Comparison of ENCODE assay signal across 17 cellular contexts in genomic region chrX:14003028-14003427, GRCh38. TPM values are rescaled to one million over a fixed set of nuclear protein-coding genes. Genes with fewer than 3 reads are reported as not detected.
DNase-seq lines count a peak whose midpoint lies in the region; ATAC-seq, FAIRE-seq and TF ChIP-seq lines count a peak whose summit lies in the region.
"Had no signal": no experiment of that assay in that cellular context is flagged by ENCODE, and none has a peak within 500 bp of the region (broad histone marks: within the 10 kb centered on the region; RNA-seq: fewer than 3 reads in every experiment).

No MANE protein-coding gene starts in this region.

- H2AK5ac ChIP-seq in neuronal stem cell (ENCODE audit: low read depth, low read length) = no peak overlapping the region

- H3K9me1 ChIP-seq in endothelial cell of umbilical vein (replicated peaks; ENCODE audit: control insufficient read depth, extremely low read depth, insufficient read depth, low read length) = no peaks in the 10 kb centered on the region

- BruUV-seq in endothelial cell of umbilical vein (replicated peaks; lab: Mats Ljungman, UMichigan) = no TSS peak

- H3K9me3 ChIP-seq in endothelial cell of umbilical vein (replicated peaks; ENCODE audit: control insufficient read depth, insufficient read depth, low read length) (no peaks in the 10 kb centered on the region), neuronal stem cell (replicated peaks in 1 of 2; ENCODE audit: control insufficient read depth in 2 of 2, insufficient read depth in 1 of 2, low read depth in 1 of 2, low read length in 2 of 2) (no peaks in the 10 kb centered on the region), hepatocyte (ENCODE audit: low read depth) (no peaks in the 10 kb centered on the region)
- H3K9me3 ChIP-seq: Caco-2 had no signal

- no peak for DNase-seq in activated naive CD4-positive, alpha-beta T cell treated with anti-CD3 and anti-CD28 coated beads, Interleukin-2, amount 10 ng/mL, durations not matched to agents 7 days and 5 days
- DNase-seq in activated naive CD4-positive, alpha-beta T cell treated with anti-CD3 and anti-CD28 coated beads, Interleukin-2, amount 50 U/mL, for 72 hours (ENCODE audit: low spot score in 2 of 2) = no peak
- DNase-seq in CD14-positive monocyte (ENCODE audit: low spot score) (no peak), GM12892 (ENCODE audit: insufficient read length) (no peak), endothelial cell of umbilical vein (ENCODE audit: low read depth, low spot score) (no peak), neuronal stem cell (ENCODE audit: low spot score) (no peak), hepatocyte (ENCODE audit: low spot score) (no peak)
- DNase-seq: 8988T; Caco-2; CD4-positive, CD25-positive, alpha-beta regulatory T cell; GDM1; H9 had no signal

- H3K9me2 ChIP-seq in hepatocyte (replicated peaks; ENCODE audit: insufficient read depth) = no peaks in the 10 kb centered on the region

- dilution Hi-C loops in endothelial cell of umbilical vein (cut with MboI; ENCODE audit: extremely low pct_ligation_motif_present, low sequenced_read_pairs) = no loop called here

- H4K8ac ChIP-seq in neuronal stem cell (ENCODE audit: low read depth, low read length) = no peak overlapping the region

- H3K79me2 ChIP-seq in endothelial cell of umbilical vein (ENCODE audit: control insufficient read depth, insufficient read depth, low read length) (no peaks in the 10 kb centered on the region), hepatocyte (no peaks in the 10 kb centered on the region)

- no peak overlapping the region for H2BK120ac ChIP-seq in neuronal stem cell (ENCODE audit: low read depth, low read length)

- H4K91ac ChIP-seq in neuronal stem cell (ENCODE audit: low read depth, low read length, poor library complexity) = no peak overlapping the region

- peaks cover 5% of the 10 kb centered on the region for H3K4me1 Mint-ChIP-seq in activated naive CD4-positive, alpha-beta T cell treated with anti-CD3 and anti-CD28 coated beads, Interleukin-2, amount 10 ng/mL, durations not matched to agents 7 days and 5 days
- no peaks in the 10 kb centered on the region for H3K4me1 Mint-ChIP-seq in CD14-positive monocyte
- H3K4me1 Mint-ChIP-seq: H9, IgD-negative memory B cell had no signal

- H3K27me3 Mint-ChIP-seq in activated naive CD4-positive, alpha-beta T cell treated with anti-CD3 and anti-CD28 coated beads, Interleukin-2, amount 10 ng/mL, durations not matched to agents 7 days and 5 days = no peaks in the 10 kb centered on the region
- H3K27me3 Mint-ChIP-seq in CD14-positive monocyte (ENCODE audit: low read depth in 3 of 3) = peaks cover 0 to 15% (median 0%) of the 10 kb centered on the region in 3 donors
- H3K27me3 Mint-ChIP-seq: IgD-negative memory B cell had no signal

- no peak overlapping the region for H3K23ac ChIP-seq in neuronal stem cell (ENCODE audit: low read depth, low read length, poor library complexity)

- no peak overlapping the region for H3K18ac ChIP-seq in neuronal stem cell (ENCODE audit: low read length)

- H3K14ac ChIP-seq in neuronal stem cell (ENCODE audit: low read length) = no peak overlapping the region

- H2AFZ ChIP-seq in endothelial cell of umbilical vein (ENCODE audit: low read depth, low read length) (no peak overlapping the region), neuronal stem cell (ENCODE audit: low read length) (no peak overlapping the region), hepatocyte (no peak overlapping the region)

- peaks cover 20% of the 10 kb centered on the region for H3K36me3 Mint-ChIP-seq in activated naive CD4-positive, alpha-beta T cell treated with anti-CD3 and anti-CD28 coated beads, Interleukin-2, amount 10 ng/mL, durations not matched to agents 7 days and 5 days
- peaks cover 0 to 10% of the 10 kb centered on the region in 2 donors for H3K36me3 Mint-ChIP-seq in activated naive CD4-positive, alpha-beta T cell treated with anti-CD3 and anti-CD28 coated beads, Interleukin-2, amount 50 U/mL, for 72 hours
- H3K36me3 Mint-ChIP-seq in CD14-positive monocyte = peaks cover 7 to 14% of the 10 kb centered on the region in 2 donors

- H2BK12ac ChIP-seq in neuronal stem cell (ENCODE audit: low read length) = no peak overlapping the region

- no CpG with 5 or more reads among the region's 4 CpGs for WGBS in neuronal stem cell (ENCODE audit: extremely low coverage in 2 of 2, insufficient read length in 2 of 2, insufficient replicate concordance in 1 of 2), 2 donors
- WGBS in hepatocyte (ENCODE audit: low lambda C conversion rate, missing lambda C conversion rate) = 63% methylated on average over 4 of the region's 4 CpGs

- CTCF ChIA-PET in activated naive CD4-positive, alpha-beta T cell treated with anti-CD3 and anti-CD28 coated beads, Interleukin-2, amount 10 ng/mL, durations not matched to agents 7 days and 5 days (lab: Charles Lee) = no interaction called here
- CTCF ChIA-PET in endothelial cell of umbilical vein (lab: Charles Lee) = no interaction called here

- H3K27ac ChIP-seq in endothelial cell of umbilical vein (ENCODE audit: insufficient read depth, low read depth, low read length) (no peak overlapping the region), neuronal stem cell (replicated peaks; ENCODE audit: low read length) (no peak overlapping the region), hepatocyte (no peak overlapping the region)
- H3K27ac ChIP-seq: BLaER1 had no signal

- TF ChIP-seq CTCF in CD14-positive monocyte (IDR thresholded peaks at IDR 0.05) (no peak), endothelial cell of umbilical vein (IDR thresholded peaks at IDR 0.05; ENCODE audit: extremely low read depth in 1 of 2, insufficient read depth in 1 of 2, low read depth in 1 of 2, low read length in 2 of 2) (no peak), hepatocyte (IDR thresholded peaks at IDR 0.05; ENCODE audit: poor library complexity) (no peak)

- H3K9ac ChIP-seq in endothelial cell of umbilical vein (replicated peaks; ENCODE audit: extremely low read depth, insufficient read depth, low read length) (no peak overlapping the region), neuronal stem cell (ENCODE audit: low read depth, low read length, poor library complexity) (no peak overlapping the region)
- H3K9ac ChIP-seq: BLaER1 had no signal

- H3K4me1 ChIP-seq in endothelial cell of umbilical vein (ENCODE audit: control insufficient read depth, extremely low read depth, insufficient read depth, low read length) (no peaks in the 10 kb centered on the region), neuronal stem cell (ENCODE audit: control insufficient read depth in 2 of 2, insufficient read depth in 1 of 2, low read depth in 1 of 2, low read length in 2 of 2) (no peaks in the 10 kb centered on the region), hepatocyte (ENCODE audit: insufficient read depth) (no peaks in the 10 kb centered on the region)
- H3K4me1 ChIP-seq: BLaER1, Caco-2 had no signal

- peak overlapping the region; percentile 58 for H3K27ac Mint-ChIP-seq in activated naive CD4-positive, alpha-beta T cell treated with anti-CD3 and anti-CD28 coated beads, Interleukin-2, amount 10 ng/mL, durations not matched to agents 7 days and 5 days
- H3K27ac Mint-ChIP-seq in activated naive CD4-positive, alpha-beta T cell treated with anti-CD3 and anti-CD28 coated beads, Interleukin-2, amount 50 U/mL, for 72 hours = peak overlapping the region in 1 of 2 donors; percentile 63
- H3K27ac Mint-ChIP-seq in CD14-positive monocyte = peak overlapping the region in 4 of 7 donors; percentile 15 to 51 (median 24)
- H3K27ac Mint-ChIP-seq: IgD-negative memory B cell had no signal

- H4K20me1 ChIP-seq in endothelial cell of umbilical vein (replicated peaks; ENCODE audit: control insufficient read depth, extremely low read depth, insufficient read depth, low read length) (no peaks in the 10 kb centered on the region), hepatocyte (ENCODE audit: insufficient read depth, poor library complexity, severe bottlenecking) (no peaks in the 10 kb centered on the region)
- H4K20me1 ChIP-seq: BLaER1 had no signal

- no peak for ATAC-seq in activated naive CD4-positive, alpha-beta T cell treated with anti-CD3 and anti-CD28 coated beads, Interleukin-2, amount 50 U/mL, for 72 hours
- ATAC-seq: HepG2 had no signal

- H3K4ac ChIP-seq in neuronal stem cell (ENCODE audit: low read length) = no peak overlapping the region

- no peaks in the 10 kb centered on the region for H3K27me3 ChIP-seq in endothelial cell of umbilical vein (ENCODE audit: control insufficient read depth in 2 of 2, insufficient read depth in 2 of 2, low read length in 2 of 2)
- H3K27me3 ChIP-seq in neuronal stem cell (ENCODE audit: control insufficient read depth in 3 of 3, insufficient read depth in 3 of 3, low read depth in 1 of 3, low read length in 3 of 3) = no peaks in the 10 kb centered on the region
- no peaks in the 10 kb centered on the region for H3K27me3 ChIP-seq in hepatocyte

- FAIRE-seq in GM12892 (lab: Jason Lieb, UNC) = peak; percentile 33
- peak; percentile 12 for FAIRE-seq in endothelial cell of umbilical vein (lab: Jason Lieb, UNC)
- FAIRE-seq: D721Med, H1, HepG2 had no signal

- no peak overlapping the region for H3K4me2 ChIP-seq in endothelial cell of umbilical vein (ENCODE audit: insufficient read depth, low read length)
- H3K4me2 ChIP-seq in neuronal stem cell (ENCODE audit: insufficient read depth, low read length, poor library complexity, severe bottlenecking) = no peak overlapping the region
- no peak overlapping the region for H3K4me2 ChIP-seq in hepatocyte
- H3K4me2 ChIP-seq: BLaER1 had no signal

- H3K79me1 ChIP-seq in neuronal stem cell (ENCODE audit: low read depth, low read length) = no peaks in the 10 kb centered on the region

- H3K36me3 ChIP-seq in endothelial cell of umbilical vein (ENCODE audit: control insufficient read depth in 2 of 2, extremely low read depth in 1 of 2, insufficient read depth in 2 of 2, low read length in 2 of 2) = no peaks in the 10 kb centered on the region
- no peaks in the 10 kb centered on the region for H3K36me3 ChIP-seq in neuronal stem cell (replicated peaks in 1 of 2; ENCODE audit: control insufficient read depth in 2 of 2, insufficient read depth in 2 of 2, low read length in 2 of 2)
- H3K36me3 ChIP-seq in hepatocyte (replicated peaks; ENCODE audit: insufficient read depth, low read depth) = no peaks in the 10 kb centered on the region

- intact Hi-C loops in CD14-positive monocyte (cut with micrococcal nuclease) (no loop called here), endothelial cell of umbilical vein (cut with micrococcal nuclease) (no loop called here)

- H3K9me3 Mint-ChIP-seq in activated naive CD4-positive, alpha-beta T cell treated with anti-CD3 and anti-CD28 coated beads, Interleukin-2, amount 10 ng/mL, durations not matched to agents 7 days and 5 days = no peaks in the 10 kb centered on the region
- H3K9me3 Mint-ChIP-seq in activated naive CD4-positive, alpha-beta T cell treated with anti-CD3 and anti-CD28 coated beads, Interleukin-2, amount 50 U/mL, for 72 hours = no peaks in the 10 kb centered on the region
- peaks cover 0 to 10% (median 4%) of the 10 kb centered on the region in 7 donors for H3K9me3 Mint-ChIP-seq in CD14-positive monocyte
- H3K9me3 Mint-ChIP-seq: CD4-positive, CD25-positive, alpha-beta regulatory T cell had no signal

- H3K4me3 Mint-ChIP-seq in activated naive CD4-positive, alpha-beta T cell treated with anti-CD3 and anti-CD28 coated beads, Interleukin-2, amount 10 ng/mL, durations not matched to agents 7 days and 5 days = no peak overlapping the region
- no peak overlapping the region for H3K4me3 Mint-ChIP-seq in CD14-positive monocyte
- H3K4me3 Mint-ChIP-seq: CD4-positive, CD25-positive, alpha-beta regulatory T cell; H9; IgD-negative memory B cell had no signal

- TF ChIP-seq POLR2A in GM12892 (IDR thresholded peaks at IDR 0.05; ENCODE audit: low read depth, low read length) (no peak), endothelial cell of umbilical vein (IDR thresholded peaks at IDR 0.05; ENCODE audit: low read depth, low read length) (no peak)

- no peak overlapping the region for H3K4me3 ChIP-seq in endothelial cell of umbilical vein (replicated peaks in 1 of 3; ENCODE audit: insufficient read depth in 1 of 3, low read depth in 1 of 3, low read length in 3 of 3)
- H3K4me3 ChIP-seq in neuronal stem cell (ENCODE audit: low read length in 2 of 2) = no peak overlapping the region
- H3K4me3 ChIP-seq in hepatocyte = no peak overlapping the region
- H3K4me3 ChIP-seq: BLaER1 had no signal

- POLR2A ChIA-PET in endothelial cell of umbilical vein (lab: Charles Lee) = no interaction called here

- no peak overlapping the region for H2BK15ac ChIP-seq in neuronal stem cell (ENCODE audit: low read length)

- H2BK5ac ChIP-seq in neuronal stem cell (ENCODE audit: low read length) = no peak overlapping the region

RNA-seq across cellular contexts. Expression of gene GEMIN8, which starts 26.7 kb away (rescaled TPM):
- total RNA-seq in activated naive CD4-positive, alpha-beta T cell treated with anti-CD3 and anti-CD28 coated beads, Interleukin-2, amount 50 U/mL, for 72 hours = 10 to 100 TPM in 1 of 2 donors, 1 to 10 TPM in 1; 5.5 to 14.7 TPM
- polyA plus RNA-seq in CD14-positive monocyte = 10 to 100 TPM; 10.9 to 12.6 TPM
- polyA plus RNA-seq in GM12892 (2012; ENCODE audit: missing spikeins) = 20.4 TPM
- 17.7 and 18.5 TPM in 2 replicates for total RNA-seq in endothelial cell of umbilical vein
- 24.5 and 25.4 TPM in 2 replicates for polyA plus RNA-seq in endothelial cell of umbilical vein
- polyA plus RNA-seq in endothelial cell of umbilical vein (2011; cell fraction: cytosol; rRNA removed) = 20.9 and 27.6 TPM in 2 replicates
- polyA plus RNA-seq in endothelial cell of umbilical vein (2011; cell fraction: nucleus; rRNA removed) = 37.9 and 40.6 TPM in 2 replicates
- polyA plus RNA-seq in endothelial cell of umbilical vein (2012) = 19.8 and 20.4 TPM in 2 replicates
- polyA minus RNA-seq in endothelial cell of umbilical vein = 25.8 and 26.2 TPM in 2 replicates
- polyA minus RNA-seq in endothelial cell of umbilical vein (2011; cell fraction: cytosol; rRNA and poly(A)+ RNA removed) = 8.8 TPM
- polyA minus RNA-seq in endothelial cell of umbilical vein (2011; cell fraction: nucleus; rRNA and poly(A)+ RNA removed) = 12.3 and 16.9 TPM in 2 replicates
- polyA plus RNA-seq in neuronal stem cell (2013, experiment 1 of 2) = 16.1 TPM
- 16.3 TPM for polyA plus RNA-seq in neuronal stem cell (2013, experiment 2 of 2)
- 12.5 and 15.8 TPM in 2 replicates for total RNA-seq in hepatocyte
- 12.4 and 12.5 TPM in 2 replicates for polyA plus RNA-seq in hepatocyte
